12 cellular contexts compared by ENCODE assay signal in the genomic region with DNA sequence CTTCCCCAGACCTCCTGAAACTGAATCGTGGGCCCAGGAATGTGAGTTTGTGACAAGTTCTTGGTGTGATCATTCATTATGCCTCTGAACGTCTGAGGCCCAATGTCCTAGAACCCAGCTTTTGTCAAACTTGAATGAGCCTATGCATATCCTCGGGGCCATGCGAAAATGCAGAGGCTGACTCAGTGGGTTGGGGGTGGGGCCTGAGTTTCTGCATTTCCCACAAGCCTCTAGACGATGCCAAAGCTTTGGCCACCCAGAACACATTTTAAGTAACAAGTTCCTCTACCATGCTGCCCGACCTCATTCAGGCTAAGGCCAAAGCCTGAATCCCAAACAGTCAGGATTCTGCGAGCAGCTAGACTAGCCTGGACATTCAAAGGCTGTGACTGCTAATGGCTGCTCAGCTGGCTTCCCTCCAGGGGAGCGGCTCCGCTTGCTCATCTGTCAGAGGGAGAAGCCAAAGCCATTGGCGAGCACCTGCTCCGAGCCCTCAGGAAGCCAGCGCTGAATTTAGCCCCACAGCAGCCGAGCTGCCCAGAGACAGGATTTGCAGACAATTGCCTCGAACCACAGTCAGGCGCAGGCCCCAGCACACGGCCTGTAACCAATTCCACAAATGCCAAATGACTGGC.
DNase-seq lines count a peak whose midpoint lies in the region; ATAC-seq, FAIRE-seq and TF ChIP-seq lines count a peak whose summit lies in the region.
"Had no signal": no experiment of that assay in that cellular context is flagged by ENCODE, and none has a peak within 500 bp of the region (broad histone marks: within the 10 kb centered on the region; RNA-seq: fewer than 3 reads in every experiment).

No MANE protein-coding gene starts in this region.

- peak overlapping the region; percentile 15 for H4K91ac ChIP-seq in H1 (replicated peaks; ENCODE audit: insufficient read length, low read length)

- H3K36me3 Mint-ChIP-seq in stimulated activated naive B cell treated with anti-CD40 and anti-IgM and Interleukin-4, amounts not matched to agents 10 μg/mL and 1 μg/mL and 100 μg/mL, for 72 hours: no peaks in the 10 kb centered on the region

- H4K5ac ChIP-seq in H1 (ENCODE audit: insufficient read length, low read depth, low read length): no peak overlapping the region

- peak overlapping the region; percentile 81; the same call in 1 of the 2 replicates for H2BK20ac ChIP-seq in H1 (ENCODE audit: low read length)

- H3K36me3 ChIP-seq in H1 (ENCODE audit: control insufficient read depth in 2 of 4, insufficient read depth in 4 of 4, low read length in 3 of 4): no peaks in the 10 kb centered on the region
- no peaks in the 10 kb centered on the region for H3K36me3 ChIP-seq in sigmoid colon
- H3K36me3 ChIP-seq: prostate gland, SJSA1 had no signal

- H2BK120ac ChIP-seq in H1 (replicated peaks; ENCODE audit: low read depth, low read length): no peak overlapping the region

- H3K4me1 Mint-ChIP-seq in stimulated activated naive B cell treated with anti-CD40 and anti-IgM and Interleukin-4, amounts not matched to agents 10 μg/mL and 1 μg/mL and 100 μg/mL, for 72 hours: no peaks in the 10 kb centered on the region

- H3K23me2 ChIP-seq in H1 (ENCODE audit: low read depth, low read length): no peaks in the 10 kb centered on the region

- no peak overlapping the region for H2AK5ac ChIP-seq in H1 (ENCODE audit: low read depth, low read length)

- H3K4me3 Mint-ChIP-seq in stimulated activated naive B cell treated with anti-CD40 and anti-IgM and Interleukin-4, amounts not matched to agents 10 μg/mL and 1 μg/mL and 100 μg/mL, for 72 hours: no peak overlapping the region

- H3K9me3 ChIP-seq in H1 (ENCODE audit: insufficient read depth in 2 of 2, low read depth in 1 of 2, low read length in 1 of 2): no peaks in the 10 kb centered on the region
- H3K9me3 ChIP-seq in sigmoid colon: no peaks in the 10 kb centered on the region
- H3K9me3 ChIP-seq: prostate gland, SJSA1 had no signal

- 0 out of 2 replicates have a peak overlapping the region, but pooled peaks have one; percentile 4 for H2BK12ac ChIP-seq in H1 (ENCODE audit: low read depth, low read length)

- 47% methylated on average over 16 of the region's 16 CpGs; no CpG with 5 or more reads in 1 of the 2 experiments for WGBS in H1 (ENCODE audit: extremely low coverage in 1 of 2, insufficient coverage in 1 of 2, insufficient read length in 1 of 2, insufficient replicate concordance in 2 of 2, low coverage in 1 of 2, low lambda C conversion rate in 2 of 2, missing lambda C conversion rate in 1 of 2), 2 experiments
- 72 to 82% methylated on average over 16 of the region's 16 CpGs for WGBS in sigmoid colon, 2 donors

- no peaks in the 10 kb centered on the region for H3K79me2 ChIP-seq in H1 (ENCODE audit: control insufficient read depth in 1 of 2, insufficient read depth in 2 of 2, low read length in 2 of 2)

- H3K27me3 ChIP-seq in H1 (replicated peaks in 1 of 4; ENCODE audit: control insufficient read depth in 3 of 4, extremely low read depth in 1 of 4, insufficient read depth in 3 of 4, low read length in 3 of 4) (no peaks in the 10 kb centered on the region), sigmoid colon (no peaks in the 10 kb centered on the region)
- H3K27me3 ChIP-seq: SJSA1 had no signal

- H3K4ac ChIP-seq in H1 (replicated peaks; ENCODE audit: insufficient read length, low read depth, low read length): peak overlapping the region; percentile 61

- no peak for TF ChIP-seq EP300 in H1 (IDR thresholded peaks at IDR 0.05; ENCODE audit: borderline replicate concordance in 1 of 2, low read depth in 2 of 2, low read length in 2 of 2)
- no peak for TF ChIP-seq EP300 in sigmoid colon (IDR thresholded peaks at IDR 0.05)

- peaks cover 0 to 17% (median 13%) of the 10 kb centered on the region in 4 experiments; a peak in 6 of 7 replicates for H3K4me1 ChIP-seq in H1 (replicated peaks in 1 of 4; ENCODE audit: control insufficient read depth in 3 of 4, insufficient read depth in 4 of 4, low read length in 3 of 4)
- H3K4me1 ChIP-seq in sigmoid colon: no peaks in the 10 kb centered on the region
- H3K4me1 ChIP-seq: prostate gland, SJSA1 had no signal

- no peak overlapping the region for H3K14ac ChIP-seq in H1 (ENCODE audit: insufficient read length)

- POLR2A ChIA-PET in H1 (lab: Charles Lee; ENCODE audit: partially characterized antibody): interaction anchor here (1.3 to 1.4 kb wide), 2 partner anchors 9 to 19 kb away, joined by 3 read pairs; no protein-coding TSS in a partner anchor

- H3K56ac ChIP-seq in H1 (replicated peaks; ENCODE audit: insufficient read length, low read depth, low read length): no peak overlapping the region

- no peak overlapping the region for H2BK15ac ChIP-seq in H1 (ENCODE audit: low read length)

- H3K79me1 ChIP-seq in H1 (ENCODE audit: low read depth, low read length): no peaks in the 10 kb centered on the region

- ATAC-seq in stimulated activated naive B cell treated with anti-CD40 and anti-IgM and Interleukin-4, amounts not matched to agents 10 μg/mL and 1 μg/mL and 100 μg/mL, for 72 hours (replicated peaks): no peak
- no peak for ATAC-seq in GM18867 (IDR thresholded peaks at IDR 0.05; ENCODE audit: unreplicated experiment)
- no peak for ATAC-seq in GM19452 (IDR thresholded peaks at IDR 0.05; ENCODE audit: unreplicated experiment)

- TF ChIP-seq CTCF in H1 (IDR thresholded peaks at IDR 0.05; ENCODE audit: control extremely low read depth in 1 of 3, insufficient read depth in 1 of 3, low read depth in 1 of 3, low read length in 3 of 3) (no peak), sigmoid colon (IDR thresholded peaks at IDR 0.05) (no peak)

- CTCF ChIA-PET in H1 (lab: Charles Lee; ENCODE audit: partially characterized antibody): interaction anchor here (0.6 to 4.6 kb wide), 12 partner anchors 10 to 418 kb away, joined by 3 to 17 read pairs (median 5); no protein-coding TSS in a partner anchor

- no peaks in the 10 kb centered on the region for H4K20me1 ChIP-seq in H1 (replicated peaks in 1 of 2; ENCODE audit: control insufficient read depth in 1 of 2, insufficient read depth in 2 of 2, low read length in 2 of 2)

- intact Hi-C loops in sigmoid colon (cut with DNase I): no loop called here

- no peak overlapping the region for H4K8ac ChIP-seq in H1 (ENCODE audit: extremely low read depth, insufficient read depth, low read length)

- TF ChIP-seq RAD21 in H1 (IDR thresholded peaks at IDR 0.05 in 1 of 2, conservative IDR thresholded peaks at IDR 0.05 in 1 of 2; ENCODE audit: low read depth in 2 of 2, low read length in 2 of 2): no peak

- H3K4me2 ChIP-seq in H1 (ENCODE audit: insufficient read depth in 1 of 2, low read depth in 2 of 2, low read length in 2 of 2): peak overlapping the region in 1 of 2 experiments; percentile 18; a peak in 1 of 4 replicates

- TF ChIP-seq POLR2A in H1 (IDR thresholded peaks at IDR 0.05; ENCODE audit: control extremely low read depth in 1 of 2, low read depth in 2 of 2, low read length in 2 of 2) (no peak), sigmoid colon (IDR thresholded peaks at IDR 0.05) (no peak)

- FAIRE-seq in H1 (lab: Jason Lieb, UNC): peak; percentile 80

- H3K27me3 Mint-ChIP-seq in stimulated activated naive B cell treated with anti-CD40 and anti-IgM and Interleukin-4, amounts not matched to agents 10 μg/mL and 1 μg/mL and 100 μg/mL, for 72 hours: peaks cover 6 to 8% of the 10 kb centered on the region in 2 donors

- H3K23ac ChIP-seq in H1 (ENCODE audit: insufficient read length): no peak overlapping the region

- H3K27ac ChIP-seq in H1 (ENCODE audit: low read depth, low read length): no peak overlapping the region
- no peak overlapping the region for H3K27ac ChIP-seq in sigmoid colon
- H3K27ac ChIP-seq: GM23248, prostate gland, SJSA1 had no signal

- DNase-seq in M059J (ENCODE audit: low read depth) (peak; percentile 10), NCI-H524 (lab: John Stamatoyannopoulos, UW) (peak; percentile 65 to 85), H1 (ENCODE audit: low read depth in 1 of 2, low spot score in 2 of 2) (peak; percentile 65 to 73), sigmoid colon (peak; percentile 77)
- DNase-seq in stimulated activated naive B cell treated with anti-CD40 and anti-IgM and Interleukin-4, amounts not matched to agents 10 μg/mL and 1 μg/mL and 100 μg/mL, for 72 hours: no peak
- DNase-seq: activated CD4-positive, CD25-positive, alpha-beta regulatory T cell treated with anti-CD3 and anti-CD28 coated beads, Interleukin-2, amount 50 U/mL, for 72 hours; activated T-cell treated with anti-CD3 and anti-CD28 coated beads, Interleukin-2, amount 50 U/mL, for 48 hours; GM23248 had no signal

- peak overlapping the region; percentile 3; the same call in 1 of the 2 replicates for H2AFZ ChIP-seq in H1 (ENCODE audit: low read length)
- H2AFZ ChIP-seq: GM23248 had no signal

- H3K9me3 Mint-ChIP-seq in stimulated activated naive B cell treated with anti-CD40 and anti-IgM and Interleukin-4, amounts not matched to agents 10 μg/mL and 1 μg/mL and 100 μg/mL, for 72 hours: no peaks in the 10 kb centered on the region

- H3K4me3 ChIP-seq in H1 (ENCODE audit: extremely low read depth in 1 of 4, insufficient read depth in 2 of 4, low read depth in 3 of 4, low read length in 4 of 4) (no peak overlapping the region), sigmoid colon (no peak overlapping the region)
- H3K4me3 ChIP-seq: GM23248, prostate gland, SJSA1 had no signal

- H3K9ac ChIP-seq in H1 (replicated peaks in 1 of 4; ENCODE audit: extremely low read depth in 1 of 4, low read depth in 3 of 4, low read length in 3 of 4): no peak overlapping the region
- H3K9ac ChIP-seq: GM23248 had no signal

- peak overlapping the region; percentile 50; the same call in 1 of the 2 replicates for H2BK5ac ChIP-seq in H1 (ENCODE audit: low read depth, low read length)

- no peak overlapping the region for H3K27ac Mint-ChIP-seq in stimulated activated naive B cell treated with anti-CD40 and anti-IgM and Interleukin-4, amounts not matched to agents 10 μg/mL and 1 μg/mL and 100 μg/mL, for 72 hours

- peak overlapping the region; percentile 5; the same call in 1 of the 2 replicates for H3K18ac ChIP-seq in H1 (ENCODE audit: extremely low read depth, low read length)

TF ChIP-seq in H1, 55 proteins besides CTCF, POLR2A, EP300 and RAD21 (continues in another document):
- TF ChIP-seq TAF7 (optimal IDR thresholded peaks at IDR 0.05; ENCODE audit: borderline replicate concordance, low read depth, low read length) (peak; percentile 34), YY1 (IDR thresholded peaks at IDR 0.05; ENCODE audit: low read depth, low read length) (peak; percentile 76; the same call in 1 of the 2 replicates), TBP (IDR thresholded peaks at IDR 0.05; ENCODE audit: low read depth, low read length) (peak; percentile 94), KDM4A (IDR thresholded peaks at IDR 0.05; ENCODE audit: low read depth, low read length, severe bottlenecking) (peak; percentile 22), ASH2L (IDR thresholded peaks at IDR 0.05; ENCODE audit: low read length) (peak; percentile 47), KDM5A (IDR thresholded peaks at IDR 0.05; ENCODE audit: low read length) (no peak), SP1 (IDR thresholded peaks at IDR 0.05; ENCODE audit: low read depth, low read length) (no peak)
- TF ChIP-seq, protein P1, sequence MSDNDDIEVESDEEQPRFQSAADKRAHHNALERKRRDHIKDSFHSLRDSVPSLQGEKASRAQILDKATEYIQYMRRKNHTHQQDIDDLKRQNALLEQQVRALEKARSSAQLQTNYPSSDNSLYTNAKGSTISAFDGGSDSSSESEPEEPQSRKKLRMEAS (IDR thresholded peaks at IDR 0.05): peak; percentile 86
